Comparison of ENCODE assay signal across 25 cellular contexts in genomic region chr11:58762284-58763119, GRCh38. TPM values are rescaled to one million over a fixed set of nuclear protein-coding genes. Genes with fewer than 3 reads are reported as not detected.
A peak's percentile ranks its signal among the peaks of the same experiment; 100 is the strongest.
DNase-seq lines count a peak whose midpoint lies in the region; ATAC-seq, FAIRE-seq and TF ChIP-seq lines count a peak whose summit lies in the region.
"Had no signal": no experiment of that assay in that cellular context is flagged by ENCODE, and none has a peak within 500 bp of the region (broad histone marks: within the 10 kb centered on the region; RNA-seq: fewer than 3 reads in every experiment).

No MANE protein-coding gene starts in this region.

- H3K9me3 ChIP-seq in hepatocyte (ENCODE audit: low read depth) (no peaks in the 10 kb centered on the region), HepG2 (ENCODE audit: low read length) (no peaks in the 10 kb centered on the region), pancreas (no peaks in the 10 kb centered on the region)
- H3K9me3 ChIP-seq: A549, BE2C, SJCRH30 had no signal

- intact Hi-C loops in HepG2 (cut with micrococcal nuclease; ENCODE audit: unreplicated experiment) = loop anchor here (10.0 kb wide), 1 partner anchor 162 kb away; no protein-coding TSS in a partner anchor
- intact Hi-C loops in pancreas (cut with DNase I) = no loop called here
- intact Hi-C loops in left colon (cut with DNase I, micrococcal nuclease) = loop anchor here in 1 of 2 donors (10.0 kb wide), 1 partner anchor 68 kb away; no protein-coding TSS in a partner anchor

- H3K27ac Mint-ChIP-seq in progenitor cell of endocrine pancreas = peak overlapping the region; percentile 84
- H3K27ac Mint-ChIP-seq: GM23338 had no signal

- peaks cover 12% of the 10 kb centered on the region for H3K4me1 Mint-ChIP-seq in progenitor cell of endocrine pancreas (ENCODE audit: low read depth)
- H3K4me1 Mint-ChIP-seq: GM23338 had no signal

- no peaks in the 10 kb centered on the region for H3K27me3 Mint-ChIP-seq in progenitor cell of endocrine pancreas

- 56% methylated on average over 6 of the region's 6 CpGs for WGBS in hepatocyte (ENCODE audit: low lambda C conversion rate, missing lambda C conversion rate)
- 0% methylated on average over 6 of the region's 6 CpGs for WGBS in HepG2 (ENCODE audit: low lambda C conversion rate)
- 28 to 36% methylated on average over 6 of the region's 6 CpGs for WGBS in pancreas, 2 donors

- H3K36me3 Mint-ChIP-seq in progenitor cell of endocrine pancreas (ENCODE audit: insufficient read depth) = no peaks in the 10 kb centered on the region

- H4K20me1 ChIP-seq in hepatocyte (ENCODE audit: insufficient read depth, poor library complexity, severe bottlenecking) (no peaks in the 10 kb centered on the region), HepG2 (ENCODE audit: insufficient read depth, low read length) (no peaks in the 10 kb centered on the region)

- no peaks in the 10 kb centered on the region for H3K27me3 ChIP-seq in hepatocyte
- no peaks in the 10 kb centered on the region for H3K27me3 ChIP-seq in HepG2 (ENCODE audit: control insufficient read depth in 1 of 2, insufficient read depth in 2 of 2, low read length in 2 of 2)
- no peaks in the 10 kb centered on the region for H3K27me3 ChIP-seq in pancreas
- H3K27me3 ChIP-seq: BE2C, SJCRH30 had no signal

- DNase-seq in DMS53 (lab: John Stamatoyannopoulos, UW) (peak; percentile 48), hepatocyte (ENCODE audit: low spot score) (peak; percentile 10), HepG2 (ENCODE audit: low spot score) (peak; percentile 96), progenitor cell of endocrine pancreas (ENCODE audit: low spot score, unreplicated experiment) (no peak), iPS-NIHi11 (ENCODE audit: low spot score) (no peak), AML-193 (lab: John Stamatoyannopoulos, UW) (no peak), pancreas (no peak), left colon (no peak)
- DNase-seq: BE2C, DND-41, HCEC 1CT, IMR-90, NCI-H1105, NCI-H146, NCI-H2029 treated with DMSO at 0.1 percent for 48 hours, NCI-H2171, NCI-H345, NCI-H524 treated with DMSO at 0.1 percent for 48 hours, OCI-M1, SJCRH30 had no signal

- H3K27ac ChIP-seq in hepatocyte = no peak overlapping the region
- H3K27ac ChIP-seq in HepG2 (ENCODE audit: extremely low read length, insufficient read depth, low read length) = peak overlapping the region; percentile 85
- H3K27ac ChIP-seq in pancreas = no peak overlapping the region
- H3K27ac ChIP-seq: A549, SJCRH30 had no signal

- TF ChIP-seq CTCF in hepatocyte (IDR thresholded peaks at IDR 0.05; ENCODE audit: poor library complexity) (no peak), HepG2 (CRISPR knock-in tag; IDR thresholded peaks at IDR 0.05) (no peak), progenitor cell of endocrine pancreas (IDR thresholded peaks at IDR 0.05; ENCODE audit: unreplicated experiment) (no peak), pancreas (IDR thresholded peaks at IDR 0.05) (no peak)

- H3K9ac ChIP-seq in HepG2 (ENCODE audit: insufficient read depth, low read depth, low read length) = 0 out of 2 replicates have a peak overlapping the region, but pooled peaks have one; percentile 2

- H2AFZ ChIP-seq in hepatocyte (no peak overlapping the region), HepG2 (ENCODE audit: low read length) (no peak overlapping the region)
- H2AFZ ChIP-seq: GM23338 had no signal

- no peak overlapping the region for H3K4me3 Mint-ChIP-seq in progenitor cell of endocrine pancreas (ENCODE audit: low read depth)
- H3K4me3 Mint-ChIP-seq: GM23338 had no signal

- ATAC-seq in HepG2 (peak; percentile 99), pancreas (no peak), left colon (no peak)
- ATAC-seq: A549, GM23338 had no signal

- BruUV-seq in HepG2 (replicated peaks; lab: Mats Ljungman, UMichigan) = no TSS peak

- TF ChIP-seq POLR2A in HepG2 (IDR thresholded peaks at IDR 0.05; ENCODE audit: insufficient read depth in 1 of 2, low read depth in 2 of 2, low read length in 2 of 2) = no peak

- no peak overlapping the region for H3K4me3 ChIP-seq in hepatocyte
- H3K4me3 ChIP-seq in HepG2 (replicated peaks in 1 of 3; ENCODE audit: insufficient read depth in 1 of 3, low read depth in 2 of 3, low read length in 3 of 3) = peak overlapping the region; percentile 3 to 46 (median 32); a peak in 3 of 6 replicates
- H3K4me3 ChIP-seq in pancreas = no peak overlapping the region
- H3K4me3 ChIP-seq: A549, GM23338, SJCRH30 had no signal

- TF ChIP-seq RAD21 in HepG2 (CRISPR knock-in tag; IDR thresholded peaks at IDR 0.05) = no peak

- peak; percentile 89 for FAIRE-seq in HepG2 (lab: Jason Lieb, UNC)
- no peak for FAIRE-seq in pancreas (lab: Jason Lieb, UNC)
- FAIRE-seq: A549, GM12891, HTR-8/SVneo, RCC 7860 had no signal

- no peaks in the 10 kb centered on the region for H3K9me2 ChIP-seq in hepatocyte (replicated peaks; ENCODE audit: insufficient read depth)

- POLR2A ChIA-PET in HepG2 (lab: Yijun Ruan, JAX) = interaction anchor here (1.6 kb wide), 1 partner anchor 186 kb away, joined by 3 read pairs; no protein-coding TSS in a partner anchor

- H3K4me2 ChIP-seq in hepatocyte (peak overlapping the region; percentile 41), HepG2 (ENCODE audit: low read depth, low read length) (peak overlapping the region; percentile 80)
- H3K4me2 ChIP-seq: A549, GM23338 had no signal

- CTCF ChIA-PET in HepG2 (lab: Yijun Ruan, JAX; ENCODE audit: low intra/inter-chr PET ratio, low total read pairs) = no interaction called here

- H3K79me2 ChIP-seq in hepatocyte (no peaks in the 10 kb centered on the region), HepG2 (ENCODE audit: insufficient read depth, low read length) (no peaks in the 10 kb centered on the region)

- H3K9me3 Mint-ChIP-seq in progenitor cell of endocrine pancreas (ENCODE audit: low read depth) = peaks cover 43% of the 10 kb centered on the region

- no peaks in the 10 kb centered on the region for H3K36me3 ChIP-seq in hepatocyte (replicated peaks; ENCODE audit: insufficient read depth, low read depth)
- no peaks in the 10 kb centered on the region for H3K36me3 ChIP-seq in HepG2 (replicated peaks in 1 of 2; ENCODE audit: control insufficient read depth in 1 of 2, insufficient read depth in 2 of 2, low read length in 2 of 2)
- no peaks in the 10 kb centered on the region for H3K36me3 ChIP-seq in pancreas
- H3K36me3 ChIP-seq: BE2C, SJCRH30 had no signal

- H3K4me1 ChIP-seq in hepatocyte (ENCODE audit: insufficient read depth) (no peaks in the 10 kb centered on the region), HepG2 (ENCODE audit: insufficient read depth, low read length) (peaks cover 55% of the 10 kb centered on the region), pancreas (peaks cover 0 to 5% (median 3%) of the 10 kb centered on the region in 3 donors)
- H3K4me1 ChIP-seq: A549, BE2C, SJCRH30 had no signal

- in situ Hi-C loops in HepG2 (cut with HindIII; ENCODE audit: extremely low pct_ligation_motif_present, low pct_unique_long_range_greater_than_20kb) = no loop called here

- TF ChIP-seq EP300 in HepG2 (IDR thresholded peaks at IDR 0.05; ENCODE audit: low read depth in 2 of 2, low read length in 2 of 2) = peak in 1 of 2 experiments; percentile 92; a peak in 2 of 4 replicates
- TF ChIP-seq EP300 in HepG2 (CRISPR knock-in tag; IDR thresholded peaks at IDR 0.05; ENCODE audit: borderline replicate concordance) = peak; percentile 48; the same call in 1 of the 2 replicates

TF ChIP-seq in HepG2, 621 proteins besides CTCF, POLR2A, EP300 and RAD21 (continues in another document):
- TF ChIP-seq CREB1 (IDR thresholded peaks at IDR 0.05) (no peak), CREB1 (CRISPR knock-in tag; IDR thresholded peaks at IDR 0.05) (peak; percentile 63), FOXK1 (CRISPR knock-in tag; IDR thresholded peaks at IDR 0.05; ENCODE audit: borderline replicate concordance, low read depth) (peak; percentile 28; the same call in 1 of the 2 replicates), SOX5 (CRISPR knock-in tag; IDR thresholded peaks at IDR 0.05; ENCODE audit: borderline replicate concordance) (peak; percentile 98), HOXA3 (CRISPR knock-in tag; IDR thresholded peaks at IDR 0.05) (peak; percentile 54; the same call in 1 of the 2 replicates), FOXO1 (CRISPR knock-in tag; IDR thresholded peaks at IDR 0.05) (peak; percentile 41; the same call in 1 of the 2 replicates), ZNF292 (CRISPR knock-in tag; IDR thresholded peaks at IDR 0.05; ENCODE audit: borderline replicate concordance, low read depth) (peak; percentile 39; the same call in 1 of the 2 replicates), ZNF317 (CRISPR knock-in tag; IDR thresholded peaks at IDR 0.05) (no peak), ZBTB20 (CRISPR knock-in tag; IDR thresholded peaks at IDR 0.05; ENCODE audit: borderline replicate concordance, low read depth) (peak; percentile 74; the same call in 1 of the 2 replicates), ZNF350 (CRISPR knock-in tag; IDR thresholded peaks at IDR 0.05; ENCODE audit: borderline replicate concordance, low read depth) (no peak)

RNA-seq across cellular contexts. Expression of gene GLYAT, which starts 30.8 kb away (rescaled TPM):
- total RNA-seq in hepatocyte = 0.77 and 3.1 TPM in 2 replicates
- 1.6 and 3.4 TPM in 2 replicates for polyA plus RNA-seq in hepatocyte
- total RNA-seq in HepG2 (2016; rRNA removed; fragmentation: Illumina TruSeq; extraction: Trizol) = not detected in 2 replicates
- not detected in 2 replicates for total RNA-seq in HepG2 (2016; cell fraction: cytosol; rRNA removed; fragmentation: Illumina TruSeq; extraction: Trizol; ENCODE audit: low read depth)
- total RNA-seq in HepG2 (2016; cell fraction: insoluble cytoplasmic fraction; rRNA removed; fragmentation: Illumina TruSeq; extraction: Trizol) = not detected in 2 replicates
- total RNA-seq in HepG2 (2016; cell fraction: membrane; rRNA removed; fragmentation: Illumina TruSeq; extraction: Trizol) = not detected in 2 replicates
- not detected in 2 replicates for total RNA-seq in HepG2 (2016; cell fraction: nucleus; rRNA removed; fragmentation: Illumina TruSeq; extraction: Trizol)
- not detected in 2 replicates for polyA plus RNA-seq in HepG2 (2011; rRNA removed)
- not detected in 2 replicates for polyA plus RNA-seq in HepG2 (2011; cell fraction: cytosol; rRNA removed)
- not detected in 2 replicates for polyA plus RNA-seq in HepG2 (2011; cell fraction: nucleus; rRNA removed)
- not detected in 2 replicates for polyA plus RNA-seq in HepG2 (2012)
- polyA plus RNA-seq in HepG2 (2016; cell fraction: cytosol; fragmentation: Illumina TruSeq; extraction: Trizol; ENCODE audit: low read depth) = not detected in 2 replicates
- polyA plus RNA-seq in HepG2 (2016; cell fraction: insoluble cytoplasmic fraction; fragmentation: Illumina TruSeq; extraction: Trizol; ENCODE audit: low read depth) = not detected in 2 replicates
- polyA plus RNA-seq in HepG2 (2016; cell fraction: membrane; fragmentation: Illumina TruSeq; extraction: Trizol; ENCODE audit: low read depth) = not detected in 2 replicates
- polyA plus RNA-seq in HepG2 (2016; cell fraction: nucleus; fragmentation: Illumina TruSeq; extraction: Trizol; ENCODE audit: insufficient read depth, low read depth) = not detected in 2 replicates
- not detected in 2 replicates for polyA minus RNA-seq in HepG2 (2011; rRNA and poly(A)+ RNA removed; ENCODE audit: low replicate concordance)
- polyA minus RNA-seq in HepG2 (2011; cell fraction: cytosol; rRNA and poly(A)+ RNA removed) = not detected in 2 replicates
- polyA minus RNA-seq in HepG2 (2011; cell fraction: nucleus; rRNA and poly(A)+ RNA removed) = not detected in 2 replicates
- total RNA-seq in progenitor cell of endocrine pancreas = not detected in 2 replicates
- total RNA-seq in pancreas = under 1 TPM in 2 of 6 donors, not detected in 4; 0.18 to 0.32 TPM
- polyA plus RNA-seq in pancreas = not detected
- total RNA-seq in left colon = under 1 TPM in 1 of 2 donors, not detected in 1; 0.14 TPM
- total RNA-seq: IMR-90, SJCRH30 had no signal
- polyA plus RNA-seq: A549, GM23338, IMR-90 had no signal

Comparison
In these comparisons a context has a peak if more than half of its experiments do, and no peak if none do; other contexts are left out.
1. DNase-seq: peak in DMS53 (single experiment), hepatocyte (single experiment) and HepG2 (single experiment); none in progenitor cell of endocrine pancreas (single experiment), iPS-NIHi11 (single experiment), AML-193 (0 of 2), pancreas (0 of 6) and left colon (0 of 2).
2. H3K4me3 ChIP-seq: peak in HepG2 (3 of 3); none in hepatocyte (single experiment) and pancreas (0 of 4).